19 cellular contexts compared by ENCODE assay signal in the genomic region with DNA sequence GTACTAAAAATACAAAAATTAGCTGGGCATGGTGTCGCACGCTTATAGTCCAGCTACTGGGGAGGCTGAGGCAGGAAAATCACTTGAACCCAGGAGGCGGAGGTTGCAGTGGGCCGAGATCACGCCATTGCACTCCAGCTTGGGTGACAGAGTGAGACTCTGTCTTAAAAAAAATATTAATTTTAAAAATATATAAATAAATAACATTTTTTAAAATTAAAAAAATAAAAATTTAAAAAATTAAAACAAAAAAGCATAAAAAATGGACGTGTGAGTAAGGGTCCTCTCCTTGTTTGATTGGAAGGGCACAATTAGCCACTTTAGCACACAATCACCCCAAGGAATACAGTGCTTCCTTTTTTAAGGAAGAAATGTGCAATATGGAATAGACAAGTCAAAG. TPM values are rescaled to one million over a fixed set of nuclear protein-coding genes. Genes with fewer than 3 reads are reported as not detected.
DNase-seq lines count a peak whose midpoint lies in the region; ATAC-seq and TF ChIP-seq lines count a peak whose summit lies in the region.
"Had no signal": no experiment of that assay in that cellular context is flagged by ENCODE, and none has a peak within 500 bp of the region (broad histone marks: within the 10 kb centered on the region; RNA-seq: fewer than 3 reads in every experiment).

No MANE protein-coding gene starts in this region.

- H3K27ac ChIP-seq in C4-2B (0 out of 2 replicates have a peak overlapping the region, but pooled peaks have one; percentile 32), RWPE1 (peak overlapping the region; percentile 66), foreskin keratinocyte (peak overlapping the region; percentile 51)

- H3K4me3 Mint-ChIP-seq in WTC11: no peak overlapping the region
- H3K4me3 Mint-ChIP-seq: CD4-positive, alpha-beta memory T cell had no signal

- H3K4me1 ChIP-seq in foreskin keratinocyte: peaks cover 15% of the 10 kb centered on the region
- H3K4me1 ChIP-seq: A549, BE2C had no signal

- H3K36me3 Mint-ChIP-seq in WTC11: no peaks in the 10 kb centered on the region
- H3K36me3 Mint-ChIP-seq: CD4-positive, alpha-beta memory T cell had no signal

- DNase-seq in RWPE1 (ENCODE audit: low spot score) (no peak), WTC11 (ENCODE audit: low spot score) (no peak), foreskin keratinocyte (no peak)
- no peak for DNase-seq in activated T-cell treated with anti-CD3 and anti-CD28 coated beads, Interleukin-2, amount 50 U/mL, for 1 hour
- DNase-seq in activated CD8-positive, alpha-beta memory T cell treated with anti-CD3 and anti-CD28 coated beads, Interleukin-2, amount 50 U/mL, for 48 hours: no peak
- DNase-seq: 8988T; ACHN; AML-193; BE2C; Calu3; CD4-positive, alpha-beta memory T cell; COR-L47; GOT3; H7; HCEC 1CT had no signal

- no peaks in the 10 kb centered on the region for H3K9me3 Mint-ChIP-seq in WTC11
- H3K9me3 Mint-ChIP-seq: CD4-positive, alpha-beta memory T cell had no signal

- POLR2A ChIA-PET in RWPE1 (lab: Yijun Ruan, JAX; ENCODE audit: low non-redundant PET): no interaction called here
- POLR2A ChIA-PET in WTC11 (lab: Charles Lee): no interaction called here

- H3K27me3 ChIP-seq in foreskin keratinocyte: no peaks in the 10 kb centered on the region
- H3K27me3 ChIP-seq: BE2C; BLaER1 treated with 17β-estradiol and CSF1 and Interleukin-3, amounts not matched to agents 10 nM and 100 nM had no signal

- CTCF ChIA-PET in RWPE1 (lab: Yijun Ruan, JAX): interaction anchor here (0.6 to 0.7 kb wide), 3 partner anchors 57 to 980 kb away, joined by 4 read pairs; no protein-coding TSS in a partner anchor
- CTCF ChIA-PET in WTC11 (lab: Charles Lee): interaction anchor here (1.1 kb wide), 1 partner anchor 79 kb away, joined by 5 read pairs; no protein-coding TSS in a partner anchor

- no peak for ATAC-seq in WTC11
- no peak for ATAC-seq in foreskin keratinocyte
- no peak for ATAC-seq in GM21390 (IDR thresholded peaks at IDR 0.05; ENCODE audit: unreplicated experiment)
- ATAC-seq: A549 had no signal

- H3K27ac Mint-ChIP-seq in WTC11: no peak overlapping the region
- H3K27ac Mint-ChIP-seq: CD4-positive, alpha-beta memory T cell had no signal

- H3K27me3 Mint-ChIP-seq in WTC11 (ENCODE audit: low read depth): peaks cover 10% of the 10 kb centered on the region; the same call in 1 of the 2 replicates

- TF ChIP-seq CTCF in C4-2B (conservative IDR thresholded peaks at IDR 0.05): no peak
- TF ChIP-seq CTCF in RWPE1 (conservative IDR thresholded peaks at IDR 0.05; ENCODE audit: low read depth): no peak
- TF ChIP-seq CTCF in WTC11 (IDR thresholded peaks at IDR 0.05): no peak
- no peak for TF ChIP-seq CTCF in foreskin keratinocyte (conservative IDR thresholded peaks at IDR 0.05)

- H3K4me1 Mint-ChIP-seq in WTC11: peaks cover 18% of the 10 kb centered on the region

TF ChIP-seq in WTC11, 78 proteins besides CTCF, POLR2A, EP300 and RAD21:
- TF ChIP-seq, protein P1, sequence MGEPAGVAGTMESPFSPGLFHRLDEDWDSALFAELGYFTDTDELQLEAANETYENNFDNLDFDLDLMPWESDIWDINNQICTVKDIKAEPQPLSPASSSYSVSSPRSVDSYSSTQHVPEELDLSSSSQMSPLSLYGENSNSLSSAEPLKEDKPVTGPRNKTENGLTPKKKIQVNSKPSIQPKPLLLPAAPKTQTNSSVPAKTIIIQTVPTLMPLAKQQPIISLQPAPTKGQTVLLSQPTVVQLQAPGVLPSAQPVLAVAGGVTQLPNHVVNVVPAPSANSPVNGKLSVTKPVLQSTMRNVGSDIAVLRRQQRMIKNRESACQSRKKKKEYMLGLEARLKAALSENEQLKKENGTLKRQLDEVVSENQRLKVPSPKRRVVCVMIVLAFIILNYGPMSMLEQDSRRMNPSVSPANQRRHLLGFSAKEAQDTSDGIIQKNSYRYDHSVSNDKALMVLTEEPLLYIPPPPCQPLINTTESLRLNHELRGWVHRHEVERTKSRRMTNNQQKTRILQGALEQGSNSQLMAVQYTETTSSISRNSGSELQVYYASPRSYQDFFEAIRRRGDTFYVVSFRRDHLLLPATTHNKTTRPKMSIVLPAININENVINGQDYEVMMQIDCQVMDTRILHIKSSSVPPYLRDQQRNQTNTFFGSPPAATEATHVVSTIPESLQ (CRISPR knock-in tag; IDR thresholded peaks at IDR 0.05): no peak
- peak; percentile 93 for TF ChIP-seq HMGA2 (CRISPR knock-in tag; IDR thresholded peaks at IDR 0.05)

RNA-seq across cellular contexts. Expression of a gene that starts 18.6 kb away (rescaled TPM):
- total RNA-seq in WTC11 (2021): 66.7 to 93.7 TPM (median 67.7 TPM) in 3 replicates
- total RNA-seq in foreskin keratinocyte: 210 and 223 TPM in 2 replicates
- polyA plus RNA-seq in foreskin keratinocyte: 238 and 263 TPM in 2 replicates

RNA-seq across cellular contexts. Expression of a gene that starts 18.7 kb away (rescaled TPM):
- 0.27 to 0.78 TPM (median 0.42 TPM) in 3 replicates for total RNA-seq in WTC11 (2021)
- 0.82 and 0.92 TPM in 2 replicates for total RNA-seq in foreskin keratinocyte
- polyA plus RNA-seq in foreskin keratinocyte: 0.28 and 0.81 TPM in 2 replicates
- total RNA-seq: CD4-positive, alpha-beta memory T cell had no signal
